Comparison of ENCODE assay signal across 16 cellular contexts in the genomic region with DNA sequence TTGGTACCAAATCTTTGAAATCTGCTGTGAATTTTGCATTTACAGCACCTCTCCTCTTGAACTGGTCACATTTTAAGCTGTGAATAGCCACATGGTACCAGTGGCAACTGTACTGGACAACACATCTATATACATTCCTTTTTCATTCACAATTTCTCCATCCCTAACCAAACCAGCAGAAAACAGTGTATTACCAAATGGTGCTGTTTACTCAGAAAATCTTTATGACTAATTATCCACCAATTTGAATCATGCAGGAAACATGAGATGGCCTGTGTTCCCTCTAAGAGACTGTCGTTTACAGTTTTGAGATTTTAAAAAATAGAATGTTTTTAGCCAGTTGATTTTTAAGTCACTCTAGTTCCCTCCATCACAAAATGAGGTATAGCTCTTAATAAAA. TPM values are rescaled to one million over a fixed set of nuclear protein-coding genes. Genes with fewer than 3 reads are reported as not detected.
DNase-seq lines count a peak whose midpoint lies in the region; ATAC-seq, FAIRE-seq and TF ChIP-seq lines count a peak whose summit lies in the region.
"Had no signal": no experiment of that assay in that cellular context is flagged by ENCODE, and none has a peak within 500 bp of the region (broad histone marks: within the 10 kb centered on the region; RNA-seq: fewer than 3 reads in every experiment).

No MANE protein-coding gene starts in this region.

- dilution Hi-C loops in IMR-90 (cut with HindIII; ENCODE audit: low sequenced_read_pairs, unreplicated experiment): no loop called here

- H3K23ac ChIP-seq in IMR-90 (ENCODE audit: low read depth, low read length): 0 out of 2 replicates have a peak overlapping the region, but pooled peaks have one; percentile 81

- no TSS peak for BruUV-seq in IMR-90 (replicated peaks; lab: Mats Ljungman, UMichigan)

- FAIRE-seq in bronchial epithelial cell (lab: Jason Lieb, UNC): no peak
- no peak for FAIRE-seq in D721Med (lab: Jason Lieb, UNC)
- FAIRE-seq: GM12891 had no signal

- DNase-seq in CD1c-positive myeloid dendritic cell (ENCODE audit: extremely low spot score): peak; percentile 42
- DNase-seq in IMR-90: peak; percentile 84
- DNase-seq in bronchial epithelial cell (ENCODE audit: low read depth): peak; percentile 87
- DNase-seq in naive thymus-derived CD4-positive, alpha-beta T cell: no peak
- DNase-seq in D721Med (ENCODE audit: insufficient read length, low spot score): no peak
- DNase-seq in SIG-M5 treated with dmso at 0.1 percent for 504 hours (lab: John Stamatoyannopoulos, UW; ENCODE audit: unreplicated experiment): no peak
- no peak for DNase-seq in GM10248 (ENCODE audit: extremely low spot score)
- no peak for DNase-seq in hypothalamus (lab: John Stamatoyannopoulos, UW)
- DNase-seq: activated CD4-positive, alpha-beta T cell treated with anti-CD3 and anti-CD28 coated beads for 48 hours; activated naive CD4-positive, alpha-beta T cell treated with anti-CD3 and anti-CD28 coated beads for 36 hours; Calu3; mucosa of descending colon; NCI-H526 treated with DMSO at 0.1 percent for 48 hours; uterus had no signal

- H2BK5ac ChIP-seq in IMR-90 (ENCODE audit: low read depth, low read length, poor library complexity, severe bottlenecking): peak overlapping the region; percentile 97

- 0 out of 2 replicates have a peak overlapping the region, but pooled peaks have one; percentile 94 for H3K27ac ChIP-seq in IMR-90 (ENCODE audit: insufficient read depth, low read length)
- no peak overlapping the region for H3K27ac ChIP-seq in naive thymus-derived CD4-positive, alpha-beta T cell (ENCODE audit: low read depth, low read length)
- H3K27ac ChIP-seq: right atrium auricular region, uterus had no signal

- no peaks in the 10 kb centered on the region for H3K9me3 ChIP-seq in IMR-90 (ENCODE audit: control insufficient read depth, insufficient read depth, low read length)
- no peaks in the 10 kb centered on the region for H3K9me3 ChIP-seq in naive thymus-derived CD4-positive, alpha-beta T cell (ENCODE audit: control insufficient read depth in 2 of 3, low read length in 3 of 3)
- H3K9me3 ChIP-seq: mucosa of descending colon, right atrium auricular region, uterus had no signal

- peak overlapping the region; percentile 96 for H3K18ac ChIP-seq in IMR-90 (ENCODE audit: low read depth, low read length)

- H3K4me1 Mint-ChIP-seq in naive thymus-derived CD4-positive, alpha-beta T cell: peaks cover 0 to 9% (median 0%) of the 10 kb centered on the region in 7 donors

- H3K4ac ChIP-seq in IMR-90 (ENCODE audit: low read depth, low read length): peak overlapping the region; percentile 98; the same call in 1 of the 2 replicates

- TF ChIP-seq POLR2A in IMR-90 (IDR thresholded peaks at IDR 0.05; ENCODE audit: low read depth, low read length): no peak

- peaks cover 0 to 11% of the 10 kb centered on the region in 2 experiments; a peak in 2 of 4 replicates for H3K79me1 ChIP-seq in IMR-90 (ENCODE audit: low read depth in 1 of 2, low read length in 2 of 2)

- no CpG with 5 or more reads among the region's 1 CpG for WGBS in IMR-90 (ENCODE audit: extremely low coverage in 2 of 2, insufficient read length in 1 of 2), 2 experiments

- no peak overlapping the region; the same call in 1 of the 2 replicates for H4K5ac ChIP-seq in IMR-90 (ENCODE audit: low read depth, low read length)

- H2AFZ ChIP-seq in IMR-90 (replicated peaks; ENCODE audit: low read length, poor library complexity): no peak overlapping the region

- no peak overlapping the region for H3K4me3 Mint-ChIP-seq in naive thymus-derived CD4-positive, alpha-beta T cell
- H3K4me3 Mint-ChIP-seq: activated naive CD4-positive, alpha-beta T cell treated with anti-CD3 and anti-CD28 coated beads for 36 hours had no signal

- H3K4me1 ChIP-seq in IMR-90 (ENCODE audit: control insufficient read depth, insufficient read depth, low read length): peaks cover 17% of the 10 kb centered on the region
- no peaks in the 10 kb centered on the region for H3K4me1 ChIP-seq in naive thymus-derived CD4-positive, alpha-beta T cell (ENCODE audit: control insufficient read depth in 2 of 2, insufficient read depth in 2 of 2, low read length in 2 of 2)
- H3K4me1 ChIP-seq: right atrium auricular region, uterus had no signal

- peak overlapping the region; percentile 85 to 88 for H4K8ac ChIP-seq in IMR-90 (ENCODE audit: low read depth in 2 of 2, low read length in 2 of 2)

- peak overlapping the region; percentile 81; the same call in 1 of the 2 replicates for H3K56ac ChIP-seq in IMR-90 (ENCODE audit: extremely low read depth, insufficient read depth, low read length)

- no peak overlapping the region for H2AK5ac ChIP-seq in IMR-90 (ENCODE audit: low read depth, low read length)

- in situ Hi-C loops in IMR-90 (cut with MboI; ENCODE audit: low sequenced_read_pairs): loop anchor here (25.0 kb wide), 1 partner anchor 1996 kb away; no protein-coding TSS in a partner anchor

- H3K14ac ChIP-seq in IMR-90 (replicated peaks; ENCODE audit: low read depth, low read length): no peak overlapping the region

- peaks cover 4% of the 10 kb centered on the region; the same call in 1 of the 2 replicates for H3K9me1 ChIP-seq in IMR-90 (ENCODE audit: insufficient read depth, low read length)

- peaks cover 0 to 3% (median 0%) of the 10 kb centered on the region in 5 donors for H3K27me3 Mint-ChIP-seq in naive thymus-derived CD4-positive, alpha-beta T cell

- TF ChIP-seq CTCF in IMR-90 (conservative IDR thresholded peaks at IDR 0.05; ENCODE audit: low read depth, low read length) (no peak), bronchial epithelial cell (IDR thresholded peaks at IDR 0.05; ENCODE audit: insufficient read depth, low read length, severe bottlenecking) (no peak), D721Med (IDR thresholded peaks at IDR 0.05; ENCODE audit: insufficient read depth, missing control alignments) (no peak), GM10248 (IDR thresholded peaks at IDR 0.05; ENCODE audit: control extremely low read depth, extremely low read depth, low read depth, missing control alignments) (no peak)

- POLR2A ChIA-PET in IMR-90 (lab: Charles Lee; ENCODE audit: unreplicated experiment) (no interaction called here), GM10248 (lab: Yijun Ruan, JAX) (no interaction called here)
- POLR2A ChIA-PET in naive thymus-derived CD4-positive, alpha-beta T cell (lab: Charles Lee): interaction anchor here (1.1 kb wide), 1 partner anchor 279 kb away, joined by 3 read pairs; no protein-coding TSS in a partner anchor

- no peak overlapping the region for H3K4me3 ChIP-seq in IMR-90 (ENCODE audit: insufficient read depth, low read depth, low read length)
- H3K4me3 ChIP-seq in bronchial epithelial cell (ENCODE audit: low read depth, low read length): no peak overlapping the region
- no peak overlapping the region for H3K4me3 ChIP-seq in naive thymus-derived CD4-positive, alpha-beta T cell (ENCODE audit: low read length)
- H3K4me3 ChIP-seq: mucosa of descending colon, right atrium auricular region, uterus had no signal

- TF ChIP-seq RAD21 in IMR-90 (IDR thresholded peaks at IDR 0.05; ENCODE audit: low read length): peak; percentile 17

- no peaks in the 10 kb centered on the region for H4K20me1 ChIP-seq in IMR-90 (ENCODE audit: insufficient read depth, low read length)

- H2BK20ac ChIP-seq in IMR-90 (ENCODE audit: low read depth, low read length): no peak overlapping the region; the same call in 1 of the 2 replicates

- H3K36me3 ChIP-seq in IMR-90 (ENCODE audit: control insufficient read depth, insufficient read depth, low read length): no peaks in the 10 kb centered on the region
- no peaks in the 10 kb centered on the region for H3K36me3 ChIP-seq in bronchial epithelial cell (ENCODE audit: control insufficient read depth, insufficient read depth, low read length)
- peaks cover 0 to 12% (median 0%) of the 10 kb centered on the region in 3 experiments for H3K36me3 ChIP-seq in naive thymus-derived CD4-positive, alpha-beta T cell (ENCODE audit: control insufficient read depth in 2 of 3, insufficient read depth in 3 of 3, low read length in 3 of 3)
- H3K36me3 ChIP-seq: right atrium auricular region, uterus had no signal

- intact Hi-C loops in IMR-90 (cut with micrococcal nuclease): loop anchor here (5.0 kb wide), 5 partner anchors 56 to 1996 kb away; no protein-coding TSS in a partner anchor
- intact Hi-C loops in naive thymus-derived CD4-positive, alpha-beta T cell (cut with micrococcal nuclease): loop anchor here (2.0 to 5.0 kb wide), 3 partner anchors 106 to 1996 kb away; a partner anchor contains a TSS

- no peak overlapping the region for H3K9ac ChIP-seq in IMR-90 (ENCODE audit: low read depth, low read length)

- no peak overlapping the region for H2AK9ac ChIP-seq in IMR-90 (replicated peaks; ENCODE audit: low read depth, low read length, poor library complexity)

- H3K9me3 Mint-ChIP-seq in naive thymus-derived CD4-positive, alpha-beta T cell: no peaks in the 10 kb centered on the region
- H3K9me3 Mint-ChIP-seq: activated naive CD4-positive, alpha-beta T cell treated with anti-CD3 and anti-CD28 coated beads for 36 hours had no signal

- H2BK15ac ChIP-seq in IMR-90 (ENCODE audit: low read depth, low read length): no peak overlapping the region; the same call in 2 of the 3 replicates

- H3K27me3 ChIP-seq in IMR-90 (ENCODE audit: control insufficient read depth, insufficient read depth, low read length): no peaks in the 10 kb centered on the region
- no peaks in the 10 kb centered on the region for H3K27me3 ChIP-seq in bronchial epithelial cell (ENCODE audit: control insufficient read depth, insufficient read depth, low read length)
- no peaks in the 10 kb centered on the region for H3K27me3 ChIP-seq in naive thymus-derived CD4-positive, alpha-beta T cell (ENCODE audit: control insufficient read depth in 2 of 2, insufficient read depth in 2 of 2, low read length in 2 of 2)
- H3K27me3 ChIP-seq: right atrium auricular region, uterus had no signal

- CTCF ChIA-PET in IMR-90 (lab: Yijun Ruan, JAX) (interaction anchor here (0.6 to 2.3 kb wide), 4 partner anchors 64 to 232 kb away, joined by 3 to 9 read pairs (median 3); no protein-coding TSS in a partner anchor), GM10248 (lab: Yijun Ruan, JAX) (interaction anchor here (1.1 to 5.8 kb wide), 7 partner anchors 12 to 281 kb away, joined by 3 to 48 read pairs (median 4); no protein-coding TSS in a partner anchor)
- CTCF ChIA-PET in naive thymus-derived CD4-positive, alpha-beta T cell (lab: Charles Lee): interaction anchor here (0.6 to 2.8 kb wide), 4 partner anchors 58 to 281 kb away, joined by 3 to 19 read pairs (median 8); no protein-coding TSS in a partner anchor

- H2BK120ac ChIP-seq in IMR-90 (ENCODE audit: low read depth, low read length): peak overlapping the region; percentile 98; the same call in 1 of the 2 replicates

- peak; percentile 75 for ATAC-seq in IMR-90 (ENCODE audit: low read depth)
- peak; percentile 9 for ATAC-seq in naive thymus-derived CD4-positive, alpha-beta T cell
- ATAC-seq: mucosa of descending colon had no signal

- peak overlapping the region; percentile 51; the same call in 1 of the 2 replicates for H3K4me2 ChIP-seq in IMR-90 (ENCODE audit: low read depth, low read length)

- no peak overlapping the region for H4K91ac ChIP-seq in IMR-90 (ENCODE audit: insufficient read depth, low read depth, low read length)

- H3K27ac Mint-ChIP-seq in naive thymus-derived CD4-positive, alpha-beta T cell: no peak overlapping the region
- H3K27ac Mint-ChIP-seq: activated naive CD4-positive, alpha-beta T cell treated with anti-CD3 and anti-CD28 coated beads for 36 hours had no signal

- H3K36me3 Mint-ChIP-seq in naive thymus-derived CD4-positive, alpha-beta T cell: peaks cover 0 to 11% (median 4%) of the 10 kb centered on the region in 5 donors

RNA-seq across cellular contexts. Expression of a gene that starts 17.6 kb away (rescaled TPM):
- 192 and 286 TPM in 2 replicates for total RNA-seq in IMR-90 (2012; rRNA removed)
- polyA plus RNA-seq in IMR-90 (2012; rRNA removed): 147 and 172 TPM in 2 replicates
- polyA plus RNA-seq in IMR-90 (2012; cell fraction: cytosol; rRNA removed): 19.9 and 42.9 TPM in 2 replicates
- 9.3 and 70.2 TPM in 2 replicates for polyA plus RNA-seq in IMR-90 (2012; cell fraction: nucleus; rRNA removed; ENCODE audit: low replicate concordance)
- total RNA-seq in bronchial epithelial cell: 117 and 222 TPM in 2 replicates
- total RNA-seq in naive thymus-derived CD4-positive, alpha-beta T cell: 100 to 1,000 TPM in 4 of 5 experiments, 10 to 100 TPM in 1; 87.6 to 223 (median 126) TPM
- 100 to 1,000 TPM; 121 to 185 TPM for polyA plus RNA-seq in naive thymus-derived CD4-positive, alpha-beta T cell

RNA-seq across cellular contexts. Expression of a gene that starts 39.4 kb away (rescaled TPM):
- total RNA-seq in IMR-90 (2012; rRNA removed): 21.0 and 25.3 TPM in 2 replicates
- polyA plus RNA-seq in IMR-90 (2012; rRNA removed): 21.8 and 22.3 TPM in 2 replicates
- 10.0 and 17.0 TPM in 2 replicates for polyA plus RNA-seq in IMR-90 (2012; cell fraction: cytosol; rRNA removed)
- polyA plus RNA-seq in IMR-90 (2012; cell fraction: nucleus; rRNA removed; ENCODE audit: low replicate concordance): 7.6 and 12.0 TPM in 2 replicates
- total RNA-seq in bronchial epithelial cell: 5.8 and 8.1 TPM in 2 replicates
- 10 to 100 TPM in 2 of 5 experiments, 1 to 10 TPM in 3; 2.7 to 11.6 (median 7.1) TPM for total RNA-seq in naive thymus-derived CD4-positive, alpha-beta T cell
- 1 to 10 TPM; 5.9 to 6.8 TPM for polyA plus RNA-seq in naive thymus-derived CD4-positive, alpha-beta T cell

Comparison
In these comparisons a context has a peak if more than half of its experiments do, and no peak if none do; other contexts are left out.
1. DNase-seq: peak in CD1c-positive myeloid dendritic cell (single experiment), IMR-90 (single experiment) and bronchial epithelial cell (single experiment); none in naive thymus-derived CD4-positive, alpha-beta T cell (0 of 9), D721Med (single experiment), SIG-M5 treated with dmso at 0.1 percent for 504 hours (single experiment), GM10248 (single experiment) and hypothalamus (0 of 51).